19 cellular contexts compared by ENCODE assay signal in genomic region chr9:4725706-4726442, GRCh38. TPM values are rescaled to one million over a fixed set of nuclear protein-coding genes. Genes with fewer than 3 reads are reported as not detected.
DNase-seq lines count a peak whose midpoint lies in the region; ATAC-seq, FAIRE-seq and TF ChIP-seq lines count a peak whose summit lies in the region.
"Had no signal": no experiment of that assay in that cellular context is flagged by ENCODE, and none has a peak within 500 bp of the region (broad histone marks: within the 10 kb centered on the region; RNA-seq: fewer than 3 reads in every experiment).

No MANE protein-coding gene starts in this region.

- H3K27me3 Mint-ChIP-seq in activated naive CD8-positive, alpha-beta T cell, result no peaks in the 10 kb centered on the region
- no peaks in the 10 kb centered on the region for H3K27me3 Mint-ChIP-seq in activated naive CD8-positive, alpha-beta T cell treated with anti-CD3 and anti-CD28 coated beads for 36 hours
- H3K27me3 Mint-ChIP-seq: B cell; CD4-positive, CD25-positive, alpha-beta regulatory T cell had no signal

- peaks cover 4% of the 10 kb centered on the region for H3K36me3 ChIP-seq in bronchial epithelial cell (ENCODE audit: control insufficient read depth, insufficient read depth, low read length)
- H3K36me3 ChIP-seq in pancreas, result peaks cover 0 to 16% (median 0%) of the 10 kb centered on the region in 3 donors
- H3K36me3 ChIP-seq: SJCRH30 had no signal

- peak; percentile 59 for FAIRE-seq in RCC 7860 (lab: Jason Lieb, UNC)
- FAIRE-seq in bronchial epithelial cell (lab: Jason Lieb, UNC), result peak; percentile 36
- no peak for FAIRE-seq in pancreas (lab: Jason Lieb, UNC)

- H3K4me1 Mint-ChIP-seq in activated naive CD8-positive, alpha-beta T cell (ENCODE audit: low read depth), result peaks cover 28% of the 10 kb centered on the region
- H3K4me1 Mint-ChIP-seq in activated naive CD8-positive, alpha-beta T cell treated with anti-CD3 and anti-CD28 coated beads for 36 hours, result peaks cover 32% of the 10 kb centered on the region

- 82 to 88% methylated on average over 7 of the region's 7 CpGs for WGBS in pancreas, 2 donors

- H3K36me3 Mint-ChIP-seq in activated naive CD8-positive, alpha-beta T cell, result peaks cover 13% of the 10 kb centered on the region
- H3K36me3 Mint-ChIP-seq in activated naive CD8-positive, alpha-beta T cell treated with anti-CD3 and anti-CD28 coated beads for 36 hours, result peaks cover 32% of the 10 kb centered on the region

- H3K4me3 Mint-ChIP-seq in activated naive CD8-positive, alpha-beta T cell, result no peak overlapping the region
- no peak overlapping the region for H3K4me3 Mint-ChIP-seq in activated naive CD8-positive, alpha-beta T cell treated with anti-CD3 and anti-CD28 coated beads for 36 hours
- H3K4me3 Mint-ChIP-seq: B cell; CD4-positive, CD25-positive, alpha-beta regulatory T cell had no signal

- no peak for TF ChIP-seq CTCF in bronchial epithelial cell (IDR thresholded peaks at IDR 0.05; ENCODE audit: insufficient read depth, low read length, severe bottlenecking)
- TF ChIP-seq CTCF in pancreas (IDR thresholded peaks at IDR 0.05), result no peak

- no peak overlapping the region for H3K4me3 ChIP-seq in bronchial epithelial cell (ENCODE audit: low read depth, low read length)
- H3K4me3 ChIP-seq in pancreas, result no peak overlapping the region
- H3K4me3 ChIP-seq: SJCRH30 had no signal

- no peaks in the 10 kb centered on the region for H3K9me3 ChIP-seq in pancreas
- H3K9me3 ChIP-seq: SJCRH30 had no signal

- peak overlapping the region; percentile 54 for H3K27ac Mint-ChIP-seq in activated naive CD8-positive, alpha-beta T cell
- H3K27ac Mint-ChIP-seq in activated naive CD8-positive, alpha-beta T cell treated with anti-CD3 and anti-CD28 coated beads for 36 hours, result no peak overlapping the region
- H3K27ac Mint-ChIP-seq: B cell; CD4-positive, CD25-positive, alpha-beta regulatory T cell had no signal

- H3K9me3 Mint-ChIP-seq in activated naive CD8-positive, alpha-beta T cell (ENCODE audit: low read depth), result no peaks in the 10 kb centered on the region
- H3K9me3 Mint-ChIP-seq in activated naive CD8-positive, alpha-beta T cell treated with anti-CD3 and anti-CD28 coated beads for 36 hours, result no peaks in the 10 kb centered on the region
- H3K9me3 Mint-ChIP-seq: CD4-positive, CD25-positive, alpha-beta regulatory T cell had no signal

- H3K27me3 ChIP-seq in bronchial epithelial cell (ENCODE audit: control insufficient read depth, insufficient read depth, low read length) (no peaks in the 10 kb centered on the region), pancreas (no peaks in the 10 kb centered on the region)
- H3K27me3 ChIP-seq: SJCRH30 had no signal

- no peak for ATAC-seq in pancreas

- intact Hi-C loops in pancreas (cut with DNase I), result no loop called here

- no peak for DNase-seq in activated naive CD8-positive, alpha-beta T cell treated with anti-CD3 and anti-CD28 coated beads for 36 hours
- DNase-seq in RCC 7860 (ENCODE audit: low spot score) (no peak), bronchial epithelial cell (ENCODE audit: low read depth) (no peak), pancreas (no peak), NAMALWA (ENCODE audit: low spot score) (no peak), hypothalamus (lab: John Stamatoyannopoulos, UW) (no peak)
- DNase-seq: Calu3; CD4-positive, CD25-positive, alpha-beta regulatory T cell; DMS53; HCEC 1CT; MV-4-11; NCI-H1436; NCI-H2029 treated with DMSO at 0.1 percent for 48 hours; NCI-H510A; NCI-H774; SJCRH30 had no signal

- H3K27ac ChIP-seq in pancreas, result no peak overlapping the region
- H3K27ac ChIP-seq: SJCRH30 had no signal

- H3K4me1 ChIP-seq in pancreas, result no peaks in the 10 kb centered on the region
- H3K4me1 ChIP-seq: SJCRH30 had no signal

RNA-seq across cellular contexts. Expression of gene AK3, which starts 15.1 kb away (rescaled TPM):
- 10 to 100 TPM; 32.2 to 33.3 TPM for total RNA-seq in activated naive CD8-positive, alpha-beta T cell treated with anti-CD3 and anti-CD28 coated beads for 36 hours
- total RNA-seq in bronchial epithelial cell (59.5 and 80.5 TPM in 2 replicates), pancreas (10 to 100 TPM; 16.2 to 24.7 (median 22.3) TPM)
- polyA plus RNA-seq in pancreas, result 10 to 100 TPM; 23.6 to 34.5 TPM

RNA-seq across cellular contexts. Expression of gene CDC37L1, which starts 46.5 kb away (rescaled TPM):
- 10 to 100 TPM; 10.7 to 10.9 TPM for total RNA-seq in activated naive CD8-positive, alpha-beta T cell treated with anti-CD3 and anti-CD28 coated beads for 36 hours
- total RNA-seq in bronchial epithelial cell (14.0 and 22.1 TPM in 2 replicates), pancreas (10 to 100 TPM in 5 of 6 donors, 1 to 10 TPM in 1; 8.3 to 13.4 (median 11.9) TPM)
- polyA plus RNA-seq in pancreas, result 1 to 10 TPM; 5.4 to 8.5 TPM

RNA-seq across cellular contexts. Expression of gene SPATA6L, which starts 59.6 kb away (rescaled TPM):
- under 1 TPM; 0.35 to 0.44 TPM for total RNA-seq in activated naive CD8-positive, alpha-beta T cell treated with anti-CD3 and anti-CD28 coated beads for 36 hours
- 2.6 and 6.5 TPM in 2 replicates for total RNA-seq in bronchial epithelial cell
- total RNA-seq in pancreas, result 10 to 100 TPM in 2 of 6 donors, 1 to 10 TPM in 4; 4.2 to 12.5 (median 8.3) TPM
- 1 to 10 TPM; 7.3 to 7.4 TPM for polyA plus RNA-seq in pancreas
- total RNA-seq: LHCN-M2, SJCRH30 had no signal
